1 cellular context compared by ENCODE assay signal in the genomic region with DNA sequence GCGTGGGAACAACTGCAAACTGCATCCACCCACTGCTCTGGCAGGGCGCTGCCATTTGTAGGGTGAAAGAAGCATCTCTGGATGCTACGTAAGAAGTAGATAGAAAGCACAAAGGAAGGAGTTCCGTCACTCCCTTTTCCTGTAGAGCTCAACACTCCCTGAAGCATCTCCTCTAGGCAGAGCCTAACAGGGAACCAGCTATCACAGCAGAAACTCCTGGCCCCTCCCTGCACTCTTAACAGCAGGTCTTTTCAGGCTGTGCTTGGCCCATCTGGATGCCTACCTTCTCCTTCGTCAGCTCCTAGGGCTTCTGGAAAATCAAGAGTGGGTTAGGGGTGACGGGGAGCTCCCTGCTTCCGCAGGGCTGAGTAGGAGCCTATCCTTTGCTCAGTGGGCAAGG.
TF ChIP-seq lines count a peak whose summit lies in the region.

No MANE protein-coding gene starts in this region.

TF ChIP-seq in GM23338, 12 proteins besides CTCF, POLR2A, EP300 and RAD21 (continued from another document):
- TF ChIP-seq, protein P1, sequence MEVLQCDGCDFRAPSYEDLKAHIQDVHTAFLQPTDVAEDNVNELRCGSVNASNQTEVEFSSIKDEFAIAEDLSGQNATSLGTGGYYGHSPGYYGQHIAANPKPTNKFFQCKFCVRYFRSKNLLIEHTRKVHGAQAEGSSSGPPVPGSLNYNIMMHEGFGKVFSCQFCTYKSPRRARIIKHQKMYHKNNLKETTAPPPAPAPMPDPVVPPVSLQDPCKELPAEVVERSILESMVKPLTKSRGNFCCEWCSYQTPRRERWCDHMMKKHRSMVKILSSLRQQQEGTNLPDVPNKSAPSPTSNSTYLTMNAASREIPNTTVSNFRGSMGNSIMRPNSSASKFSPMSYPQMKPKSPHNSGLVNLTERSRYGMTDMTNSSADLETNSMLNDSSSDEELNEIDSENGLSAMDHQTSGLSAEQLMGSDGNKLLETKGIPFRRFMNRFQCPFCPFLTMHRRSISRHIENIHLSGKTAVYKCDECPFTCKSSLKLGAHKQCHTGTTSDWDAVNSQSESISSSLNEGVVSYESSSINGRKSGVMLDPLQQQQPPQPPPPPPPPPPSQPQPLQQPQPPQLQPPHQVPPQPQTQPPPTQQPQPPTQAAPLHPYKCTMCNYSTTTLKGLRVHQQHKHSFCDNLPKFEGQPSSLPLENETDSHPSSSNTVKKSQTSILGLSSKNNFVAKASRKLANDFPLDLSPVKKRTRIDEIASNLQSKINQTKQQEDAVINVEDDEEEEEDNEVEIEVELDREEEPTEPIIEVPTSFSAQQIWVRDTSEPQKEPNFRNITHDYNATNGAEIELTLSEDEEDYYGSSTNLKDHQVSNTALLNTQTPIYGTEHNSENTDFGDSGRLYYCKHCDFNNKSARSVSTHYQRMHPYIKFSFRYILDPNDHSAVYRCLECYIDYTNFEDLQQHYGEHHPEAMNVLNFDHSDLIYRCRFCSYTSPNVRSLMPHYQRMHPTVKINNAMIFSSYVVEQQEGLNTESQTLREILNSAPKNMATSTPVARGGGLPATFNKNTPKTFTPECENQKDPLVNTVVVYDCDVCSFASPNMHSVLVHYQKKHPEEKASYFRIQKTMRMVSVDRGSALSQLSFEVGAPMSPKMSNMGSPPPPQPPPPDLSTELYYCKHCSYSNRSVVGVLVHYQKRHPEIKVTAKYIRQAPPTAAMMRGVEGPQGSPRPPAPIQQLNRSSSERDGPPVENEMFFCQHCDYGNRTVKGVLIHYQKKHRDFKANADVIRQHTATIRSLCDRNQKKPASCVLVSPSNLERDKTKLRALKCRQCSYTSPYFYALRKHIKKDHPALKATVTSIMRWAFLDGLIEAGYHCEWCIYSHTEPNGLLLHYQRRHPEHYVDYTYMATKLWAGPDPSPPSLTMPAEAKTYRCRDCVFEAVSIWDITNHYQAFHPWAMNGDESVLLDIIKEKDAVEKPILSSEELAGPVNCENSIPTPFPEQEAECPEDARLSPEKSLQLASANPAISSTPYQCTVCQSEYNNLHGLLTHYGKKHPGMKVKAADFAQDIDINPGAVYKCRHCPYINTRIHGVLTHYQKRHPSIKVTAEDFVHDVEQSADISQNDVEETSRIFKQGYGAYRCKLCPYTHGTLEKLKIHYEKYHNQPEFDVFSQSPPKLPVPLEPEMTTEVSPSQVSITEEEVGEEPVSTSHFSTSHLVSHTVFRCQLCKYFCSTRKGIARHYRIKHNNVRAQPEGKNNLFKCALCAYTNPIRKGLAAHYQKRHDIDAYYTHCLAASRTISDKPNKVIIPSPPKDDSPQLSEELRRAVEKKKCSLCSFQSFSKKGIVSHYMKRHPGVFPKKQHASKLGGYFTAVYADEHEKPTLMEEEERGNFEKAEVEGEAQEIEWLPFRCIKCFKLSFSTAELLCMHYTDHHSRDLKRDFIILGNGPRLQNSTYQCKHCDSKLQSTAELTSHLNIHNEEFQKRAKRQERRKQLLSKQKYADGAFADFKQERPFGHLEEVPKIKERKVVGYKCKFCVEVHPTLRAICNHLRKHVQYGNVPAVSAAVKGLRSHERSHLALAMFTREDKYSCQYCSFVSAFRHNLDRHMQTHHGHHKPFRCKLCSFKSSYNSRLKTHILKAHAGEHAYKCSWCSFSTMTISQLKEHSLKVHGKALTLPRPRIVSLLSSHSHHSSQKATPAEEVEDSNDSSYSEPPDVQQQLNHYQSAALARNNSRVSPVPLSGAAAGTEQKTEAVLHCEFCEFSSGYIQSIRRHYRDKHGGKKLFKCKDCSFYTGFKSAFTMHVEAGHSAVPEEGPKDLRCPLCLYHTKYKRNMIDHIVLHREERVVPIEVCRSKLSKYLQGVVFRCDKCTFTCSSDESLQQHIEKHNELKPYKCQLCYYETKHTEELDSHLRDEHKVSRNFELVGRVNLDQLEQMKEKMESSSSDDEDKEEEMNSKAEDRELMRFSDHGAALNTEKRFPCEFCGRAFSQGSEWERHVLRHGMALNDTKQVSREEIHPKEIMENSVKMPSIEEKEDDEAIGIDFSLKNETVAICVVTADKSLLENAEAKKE (CRISPR knock-in tag; IDR thresholded peaks at IDR 0.05), result no peak
- TF ChIP-seq, protein P2, sequence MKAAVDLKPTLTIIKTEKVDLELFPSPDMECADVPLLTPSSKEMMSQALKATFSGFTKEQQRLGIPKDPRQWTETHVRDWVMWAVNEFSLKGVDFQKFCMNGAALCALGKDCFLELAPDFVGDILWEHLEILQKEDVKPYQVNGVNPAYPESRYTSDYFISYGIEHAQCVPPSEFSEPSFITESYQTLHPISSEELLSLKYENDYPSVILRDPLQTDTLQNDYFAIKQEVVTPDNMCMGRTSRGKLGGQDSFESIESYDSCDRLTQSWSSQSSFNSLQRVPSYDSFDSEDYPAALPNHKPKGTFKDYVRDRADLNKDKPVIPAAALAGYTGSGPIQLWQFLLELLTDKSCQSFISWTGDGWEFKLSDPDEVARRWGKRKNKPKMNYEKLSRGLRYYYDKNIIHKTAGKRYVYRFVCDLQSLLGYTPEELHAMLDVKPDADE (IDR thresholded peaks at IDR 0.05), result no peak
- no peak for TF ChIP-seq JUNB (IDR thresholded peaks at IDR 0.05; ENCODE audit: unreplicated experiment)
